In the genomic region with DNA sequence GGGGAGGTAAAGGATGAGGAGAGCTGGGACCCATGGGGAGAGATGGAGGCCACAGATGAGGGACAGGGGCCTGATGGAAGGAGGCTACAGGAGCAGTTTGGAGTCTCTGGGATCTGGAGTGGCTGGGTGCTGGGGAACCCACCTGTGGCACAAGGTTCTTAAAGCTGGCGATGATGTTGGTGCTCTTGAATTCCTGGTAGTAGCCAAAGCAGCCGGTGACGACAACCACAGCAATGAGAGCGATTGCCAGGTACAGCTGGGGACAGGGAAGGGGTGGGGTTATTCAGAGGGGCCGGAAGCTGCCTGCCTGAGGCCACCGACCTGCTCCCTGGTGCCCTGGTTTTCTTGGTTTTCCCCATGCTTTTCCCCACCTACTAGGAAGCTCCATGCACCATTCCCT, we compare ENCODE assay signal across 24 cellular contexts. TPM values are rescaled to one million over a fixed set of nuclear protein-coding genes. Genes with fewer than 3 reads are reported as not detected.
A peak's percentile ranks its signal among the peaks of the same experiment; 100 is the strongest.
DNase-seq lines count a peak whose midpoint lies in the region; ATAC-seq, FAIRE-seq and TF ChIP-seq lines count a peak whose summit lies in the region.
"Had no signal": no experiment of that assay in that cellular context is flagged by ENCODE, and none has a peak within 500 bp of the region (broad histone marks: within the 10 kb centered on the region; RNA-seq: fewer than 3 reads in every experiment).

No MANE protein-coding gene starts in this region.

- H3K4me1 Mint-ChIP-seq in activated T-cell treated with anti-CD3 and anti-CD28 coated beads, Interleukin-2, amount 50 U/mL, for 24 hours (ENCODE audit: low read depth), result peaks cover 10% of the 10 kb centered on the region
- H3K4me1 Mint-ChIP-seq in brain, result peaks cover 3% of the 10 kb centered on the region

- H3K36me3 ChIP-seq in pancreas (no peaks in the 10 kb centered on the region), gastrocnemius medialis (no peaks in the 10 kb centered on the region)
- H3K36me3 ChIP-seq: BLaER1, HAP-1 had no signal

- peak; percentile 15 for DNase-seq in activated T-cell treated with anti-CD3 and anti-CD28 coated beads, Interleukin-2, amount 50 U/mL, for 24 hours
- no peak for DNase-seq in activated T-cell treated with anti-CD3 and anti-CD28 coated beads, Interleukin-2, amount 50 U/mL, for 1 hour
- peak in 2 of 6 donors; percentile 48 to 51 for DNase-seq in pancreas
- no peak for DNase-seq in gastrocnemius medialis
- no peak for DNase-seq in RKO (ENCODE audit: low spot score)
- DNase-seq: 8988T; CD4-positive, alpha-beta memory T cell; DMS153; DMS79; GDM1; GM23248 had no signal

- TF ChIP-seq CTCF in brain (conservative IDR thresholded peaks at IDR 0.05) (no peak), pancreas (IDR thresholded peaks at IDR 0.05) (no peak), gastrocnemius medialis (IDR thresholded peaks at IDR 0.05 in 4 of 5, conservative IDR thresholded peaks at IDR 0.05 in 1 of 5) (no peak)

- H3K27me3 ChIP-seq in pancreas (no peaks in the 10 kb centered on the region), gastrocnemius medialis (peaks cover 19 to 31% (median 30%) of the 10 kb centered on the region in 3 donors)
- H3K27me3 ChIP-seq: BLaER1 had no signal

- H3K36me3 Mint-ChIP-seq in activated T-cell treated with anti-CD3 and anti-CD28 coated beads, Interleukin-2, amount 50 U/mL, for 24 hours (ENCODE audit: low read depth), result no peaks in the 10 kb centered on the region
- no peaks in the 10 kb centered on the region for H3K36me3 Mint-ChIP-seq in brain
- H3K36me3 Mint-ChIP-seq: CD14-positive monocyte; CD4-positive, alpha-beta memory T cell had no signal

- 18 to 30% methylated on average over 6 of the region's 6 CpGs for WGBS in pancreas, 2 donors

- H3K4me1 ChIP-seq in pancreas, result peaks cover 0 to 13% (median 6%) of the 10 kb centered on the region in 3 donors
- H3K4me1 ChIP-seq in gastrocnemius medialis, result peaks cover 0 to 9% of the 10 kb centered on the region in 2 donors
- H3K4me1 ChIP-seq: HAP-1 had no signal

- H3K4me3 ChIP-seq in pancreas (no peak overlapping the region), gastrocnemius medialis (no peak overlapping the region)
- H3K4me3 ChIP-seq: BLaER1, GM23248, HAP-1 had no signal

- in situ Hi-C loops in gastrocnemius medialis (cut with MboI; ENCODE audit: low sequenced_read_pairs in 4 of 4), result no loop called here

- H3K9me3 ChIP-seq in pancreas, result no peaks in the 10 kb centered on the region
- H3K9me3 ChIP-seq in gastrocnemius medialis, result no peaks in the 10 kb centered on the region
- H3K9me3 ChIP-seq: BLaER1, HAP-1 had no signal

- H3K4me3 Mint-ChIP-seq in activated T-cell treated with anti-CD3 and anti-CD28 coated beads, Interleukin-2, amount 50 U/mL, for 24 hours, result no peak overlapping the region
- H3K4me3 Mint-ChIP-seq in brain, result peak overlapping the region in 3 of 5 experiments; percentile 3 to 57 (median 11)

- peaks cover 73% of the 10 kb centered on the region for H3K27me3 Mint-ChIP-seq in activated T-cell treated with anti-CD3 and anti-CD28 coated beads, Interleukin-2, amount 50 U/mL, for 24 hours
- peaks cover 35% of the 10 kb centered on the region for H3K27me3 Mint-ChIP-seq in brain

- no peak overlapping the region for H3K27ac Mint-ChIP-seq in activated T-cell treated with anti-CD3 and anti-CD28 coated beads, Interleukin-2, amount 50 U/mL, for 24 hours
- no peak overlapping the region for H3K27ac Mint-ChIP-seq in brain

- TF ChIP-seq POLR2A in gastrocnemius medialis (IDR thresholded peaks at IDR 0.05), result no peak

- no peaks in the 10 kb centered on the region for H3K9me3 Mint-ChIP-seq in activated T-cell treated with anti-CD3 and anti-CD28 coated beads, Interleukin-2, amount 50 U/mL, for 24 hours
- H3K9me3 Mint-ChIP-seq in brain, result peaks cover 0 to 13% (median 0%) of the 10 kb centered on the region in 5 experiments

- ATAC-seq in pancreas (peak in 3 of 4 donors; percentile 15 to 43 (median 32)), gastrocnemius medialis (no peak), HG02798 (IDR thresholded peaks at IDR 0.05; ENCODE audit: poor library complexity, unreplicated experiment) (no peak)

- H3K27ac ChIP-seq in pancreas (peak overlapping the region in 1 of 4 donors; percentile 23), gastrocnemius medialis (no peak overlapping the region)
- H3K27ac ChIP-seq: BLaER1, GM23248, HL-60 had no signal

- intact Hi-C loops in pancreas (cut with DNase I), result no loop called here
- intact Hi-C loops in gastrocnemius medialis (cut with DNase I; ENCODE audit: low total_unique reads), result no loop called here

- no peak for FAIRE-seq in pancreas (lab: Jason Lieb, UNC)
- FAIRE-seq: GM12892, GM18507 had no signal

RNA-seq across cellular contexts. Expression of gene ATP4A, which starts 2.8 kb away (rescaled TPM):
- not detected for polyA plus RNA-seq in brain (ENCODE audit: insufficient read depth, low read depth, low replicate concordance)
- total RNA-seq in pancreas, result 1 to 10 TPM in 4 of 6 donors, under 1 TPM in 2; 0.28 to 3.0 (median 2.0) TPM
- polyA plus RNA-seq in pancreas, result 10 to 100 TPM in 1 of 2 donors, 1 to 10 TPM in 1; 6.0 to 10.8 TPM
- not detected for total RNA-seq in gastrocnemius medialis
- total RNA-seq: A673; CD4-positive, alpha-beta memory T cell; Daoy; GM23248; H4; HT1080 had no signal
- polyA plus RNA-seq: AG04450; CD14-positive monocyte; CD4-positive, alpha-beta memory T cell; GM23248 had no signal

RNA-seq across cellular contexts. Expression of gene TMEM147, which starts 15.3 kb away (rescaled TPM):
- polyA plus RNA-seq in brain (ENCODE audit: insufficient read depth, low read depth, low replicate concordance), result 89.8 TPM
- total RNA-seq in pancreas, result 10 to 100 TPM; 44.3 to 63.9 (median 51.5) TPM
- polyA plus RNA-seq in pancreas, result 10 to 100 TPM; 70.2 to 91.1 TPM
- 100 to 1,000 TPM in 3 of 4 donors, 10 to 100 TPM in 1; 86.2 to 145 (median 119) TPM for total RNA-seq in gastrocnemius medialis

RNA-seq across cellular contexts. Expression of gene PMIS2, which starts 25.3 kb away (rescaled TPM):
- not detected for polyA plus RNA-seq in brain (ENCODE audit: insufficient read depth, low read depth, low replicate concordance)
- total RNA-seq in pancreas, result not detected
- polyA plus RNA-seq in pancreas, result not detected
- total RNA-seq in gastrocnemius medialis, result not detected
- total RNA-seq: A673; CD4-positive, alpha-beta memory T cell; Daoy; GM23248; H4; HT1080 had no signal
- polyA plus RNA-seq: AG04450; CD14-positive monocyte; CD4-positive, alpha-beta memory T cell; GM23248 had no signal

RNA-seq across cellular contexts. Expression of gene GAPDHS, which starts 27.4 kb away (rescaled TPM):
- polyA plus RNA-seq in brain (ENCODE audit: insufficient read depth, low read depth, low replicate concordance), result not detected
- not detected for total RNA-seq in pancreas
- polyA plus RNA-seq in pancreas, result not detected
- not detected for total RNA-seq in gastrocnemius medialis
- total RNA-seq: A673; CD4-positive, alpha-beta memory T cell; Daoy; GM23248; H4; HT1080 had no signal
- polyA plus RNA-seq: AG04450; CD14-positive monocyte; CD4-positive, alpha-beta memory T cell; GM23248 had no signal

RNA-seq across cellular contexts. Expression of gene SBSN, which starts 32.6 kb away (rescaled TPM):
- polyA plus RNA-seq in brain (ENCODE audit: insufficient read depth, low read depth, low replicate concordance), result not detected
- total RNA-seq in pancreas, result not detected
- under 1 TPM; 0.15 to 0.16 TPM for polyA plus RNA-seq in pancreas
- not detected for total RNA-seq in gastrocnemius medialis
- total RNA-seq: A673; CD4-positive, alpha-beta memory T cell had no signal
- polyA plus RNA-seq: CD14-positive monocyte; CD4-positive, alpha-beta memory T cell had no signal

Comparison
In these comparisons a context has a peak if more than half of its experiments do, and no peak if none do; other contexts are left out.
1. ATAC-seq: peak in pancreas (3 of 4); none in gastrocnemius medialis (0 of 2) and HG02798 (single experiment).